Comparison of ENCODE assay signal across 12 cellular contexts in genomic region chr18:68803371-68803770, GRCh38. TPM values are rescaled to one million over a fixed set of nuclear protein-coding genes. Genes with fewer than 3 reads are reported as not detected.
DNase-seq lines count a peak whose midpoint lies in the region; ATAC-seq and TF ChIP-seq lines count a peak whose summit lies in the region.
"Had no signal": no experiment of that assay in that cellular context is flagged by ENCODE, and none has a peak within 500 bp of the region (broad histone marks: within the 10 kb centered on the region; RNA-seq: fewer than 3 reads in every experiment).

No MANE protein-coding gene starts in this region.

- no peak overlapping the region for H3K4me3 ChIP-seq in testis

- DNase-seq in HCEC 1CT (peak; percentile 97), chondrocyte (ENCODE audit: low spot score) (no peak), left lobe of liver (ENCODE audit: low spot score) (no peak), testis (peak; percentile 64)
- DNase-seq in effector CD4-positive, alpha-beta T cell, result no peak
- no peak for DNase-seq in central memory CD4-positive, alpha-beta T cell
- DNase-seq: activated CD8-positive, alpha-beta memory T cell treated with anti-CD3 and anti-CD28 coated beads, Interleukin-2, amount 10 ng/mL, durations not matched to agents 7 days and 5 days; stimulated activated CD4-positive, alpha-beta T cell treated with anti-CD3 and anti-CD28 coated beads, Interleukin-2, amount 100 ng/mL, for 48 hours had no signal

- intact Hi-C loops in testis (cut with DNase I; ENCODE audit: low total_unique reads), result no loop called here

- H3K4me1 ChIP-seq in testis, result no peaks in the 10 kb centered on the region

- H3K36me3 ChIP-seq in testis (ENCODE audit: low read depth, missing control alignments), result no peaks in the 10 kb centered on the region

- TF ChIP-seq POLR2A in testis (IDR thresholded peaks at IDR 0.05), result no peak

- no peaks in the 10 kb centered on the region for H3K36me3 Mint-ChIP-seq in chondrocyte (ENCODE audit: low read depth)
- H3K36me3 Mint-ChIP-seq: activated CD8-positive, alpha-beta memory T cell treated with anti-CD3 and anti-CD28 coated beads, Interleukin-2, amount 10 ng/mL, durations not matched to agents 7 days and 5 days; brain; type B pancreatic cell had no signal

- 42 to 54% methylated on average over 3 of the region's 3 CpGs for WGBS in testis, 2 donors

- no peaks in the 10 kb centered on the region for H3K9me3 ChIP-seq in testis

- H3K9me3 Mint-ChIP-seq in chondrocyte (ENCODE audit: low read depth), result peaks cover 3% of the 10 kb centered on the region
- H3K9me3 Mint-ChIP-seq: brain; T-helper 1 cell treated with Interleukin-12 subunit alpha and Interleukin-12 subunit beta and Interleukin-4 antibody, amounts not matched to agents 30 μg/mL and 1 μg/mL, for 36 hours; type B pancreatic cell had no signal

- peak overlapping the region; percentile 86 for H3K27ac Mint-ChIP-seq in chondrocyte (ENCODE audit: unreplicated experiment)
- H3K27ac Mint-ChIP-seq: activated CD8-positive, alpha-beta memory T cell treated with anti-CD3 and anti-CD28 coated beads, Interleukin-2, amount 10 ng/mL, durations not matched to agents 7 days and 5 days; T-helper 1 cell treated with Interleukin-12 subunit alpha and Interleukin-12 subunit beta and Interleukin-4 antibody, amounts not matched to agents 30 μg/mL and 1 μg/mL, for 36 hours; type B pancreatic cell had no signal

- no peak overlapping the region for H3K27ac ChIP-seq in testis

- H3K4me1 Mint-ChIP-seq in chondrocyte (ENCODE audit: low read depth), result peaks cover 46% of the 10 kb centered on the region
- H3K4me1 Mint-ChIP-seq: activated CD8-positive, alpha-beta memory T cell treated with anti-CD3 and anti-CD28 coated beads, Interleukin-2, amount 10 ng/mL, durations not matched to agents 7 days and 5 days had no signal

- no peaks in the 10 kb centered on the region for H3K27me3 Mint-ChIP-seq in chondrocyte (ENCODE audit: low read depth)
- H3K27me3 Mint-ChIP-seq: activated CD8-positive, alpha-beta memory T cell treated with anti-CD3 and anti-CD28 coated beads, Interleukin-2, amount 10 ng/mL, durations not matched to agents 7 days and 5 days; brain; type B pancreatic cell had no signal

- H3K27me3 ChIP-seq in testis, result no peaks in the 10 kb centered on the region

- H3K4me3 Mint-ChIP-seq in chondrocyte (ENCODE audit: unreplicated experiment), result peak overlapping the region; percentile 31
- H3K4me3 Mint-ChIP-seq: activated CD8-positive, alpha-beta memory T cell treated with anti-CD3 and anti-CD28 coated beads, Interleukin-2, amount 10 ng/mL, durations not matched to agents 7 days and 5 days; T-helper 1 cell treated with Interleukin-12 subunit alpha and Interleukin-12 subunit beta and Interleukin-4 antibody, amounts not matched to agents 30 μg/mL and 1 μg/mL, for 36 hours; type B pancreatic cell had no signal

- peak; percentile 28 for ATAC-seq in left lobe of liver
- ATAC-seq in HG02610 (IDR thresholded peaks at IDR 0.05; ENCODE audit: unreplicated experiment), result no peak
- ATAC-seq: activated CD8-positive, alpha-beta memory T cell treated with anti-CD3 and anti-CD28 coated beads, Interleukin-2, amount 10 ng/mL, durations not matched to agents 7 days and 5 days had no signal

- TF ChIP-seq CTCF in chondrocyte (IDR thresholded peaks at IDR 0.05), result no peak
- no peak for TF ChIP-seq CTCF in testis (IDR thresholded peaks at IDR 0.05)

RNA-seq across cellular contexts. Expression of gene CCDC102B, which starts 5.5 kb away (rescaled TPM):
- total RNA-seq in chondrocyte (8.1 to 9.8 TPM (median 9.1 TPM) in 3 replicates), left lobe of liver (0.30 TPM), testis (10 to 100 TPM; 13.3 to 25.1 TPM)
- polyA plus RNA-seq in testis (ENCODE audit: insufficient read depth, low read depth, low replicate concordance), result 14.9 TPM

Comparison
In these comparisons a context has a peak if more than half of its experiments do, and no peak if none do; other contexts are left out.
1. DNase-seq: peak in HCEC 1CT (single experiment) and testis (single experiment); none in chondrocyte (single experiment), left lobe of liver (single experiment), effector CD4-positive, alpha-beta T cell (single experiment) and central memory CD4-positive, alpha-beta T cell (single experiment).